Comparison of ENCODE assay signal across 10 cellular contexts in the genomic region with DNA sequence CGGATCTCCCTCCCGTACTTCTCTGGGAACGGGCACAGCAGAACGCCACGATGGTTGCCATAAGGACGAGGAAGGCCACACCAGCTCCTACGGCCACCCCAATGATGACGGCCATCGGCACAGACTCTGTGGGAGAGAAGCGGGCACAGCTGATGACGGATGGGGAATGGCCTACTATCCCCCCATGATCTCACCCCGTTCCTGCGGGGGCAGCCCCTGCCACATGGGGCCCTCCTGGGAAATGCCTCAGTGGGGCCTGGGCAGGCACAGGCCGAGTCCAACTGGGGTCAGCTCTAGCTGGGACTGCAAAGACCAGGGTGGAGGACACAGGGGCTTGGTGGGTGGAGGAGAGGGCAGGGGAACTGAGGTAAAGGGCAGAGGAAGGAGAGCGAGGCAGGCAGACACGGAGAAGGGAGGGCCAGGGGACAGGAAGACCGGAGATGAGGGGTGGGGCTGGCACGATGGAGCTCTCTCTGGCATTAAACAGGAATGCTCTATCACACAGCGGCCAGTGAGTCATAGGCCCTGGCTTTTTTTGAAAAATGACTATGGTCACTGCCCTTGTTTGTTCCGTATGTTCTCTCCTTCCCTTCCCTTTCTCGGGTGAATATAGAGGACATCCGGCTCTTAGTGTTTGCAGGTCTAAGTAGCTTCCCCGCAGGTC.
DNase-seq lines count a peak whose midpoint lies in the region; ATAC-seq and TF ChIP-seq lines count a peak whose summit lies in the region.
"Had no signal": no experiment of that assay in that cellular context is flagged by ENCODE, and none has a peak within 500 bp of the region (broad histone marks: within the 10 kb centered on the region; RNA-seq: fewer than 3 reads in every experiment).

No MANE protein-coding gene starts in this region.

- H3K4me3 Mint-ChIP-seq in natural killer cell, result no peak overlapping the region
- no peak overlapping the region for H3K4me3 Mint-ChIP-seq in neural progenitor cell
- H3K4me3 Mint-ChIP-seq: activated naive CD4-positive, alpha-beta T cell treated with anti-CD3 and anti-CD28 coated beads, Interleukin-2, amount 50 U/mL, for 24 hours had no signal

- no peaks in the 10 kb centered on the region for H3K36me3 Mint-ChIP-seq in natural killer cell
- no peaks in the 10 kb centered on the region for H3K36me3 Mint-ChIP-seq in neural progenitor cell
- H3K36me3 Mint-ChIP-seq: activated naive CD4-positive, alpha-beta T cell treated with anti-CD3 and anti-CD28 coated beads, Interleukin-2, amount 50 U/mL, for 24 hours had no signal

- H3K4me2 ChIP-seq in neural progenitor cell, result no peak overlapping the region

- in situ Hi-C loops in transverse colon (cut with MboI; ENCODE audit: low pct_ligation_motif_present in 1 of 4, low pct_unique_long_range_greater_than_20kb in 1 of 4, low sequenced_read_pairs in 3 of 4), result loop anchor here in 2 of 4 donors (25.0 kb wide), 1 partner anchor 556 kb away; no protein-coding TSS in a partner anchor

- intact Hi-C loops in right lobe of liver (cut with DNase I), result no loop called here
- intact Hi-C loops in transverse colon (cut with DNase I; ENCODE audit: low total_unique reads), result loop anchor here (10.0 kb wide), 1 partner anchor 117 kb away; no protein-coding TSS in a partner anchor
- intact Hi-C loops in natural killer cell (cut with micrococcal nuclease), result no loop called here

- H3K9ac ChIP-seq in neural progenitor cell, result no peak overlapping the region

- TF ChIP-seq CTCF in choroid plexus epithelial cell (conservative IDR thresholded peaks at IDR 0.05; ENCODE audit: low read depth, low read length) (no peak), right lobe of liver (IDR thresholded peaks at IDR 0.05) (no peak), transverse colon (IDR thresholded peaks at IDR 0.05) (no peak), natural killer cell (IDR thresholded peaks at IDR 0.05) (no peak), neural progenitor cell (IDR thresholded peaks at IDR 0.05) (no peak)

- H3K4me1 ChIP-seq in right lobe of liver (no peaks in the 10 kb centered on the region), transverse colon (peaks cover 13 to 36% (median 16%) of the 10 kb centered on the region in 4 donors), neural progenitor cell (peaks cover 22% of the 10 kb centered on the region)

- peak; percentile 91 for DNase-seq in HT1080 (ENCODE audit: low read depth)
- peak; percentile 58 for DNase-seq in choroid plexus epithelial cell (ENCODE audit: low read depth)
- no peak for DNase-seq in right lobe of liver
- DNase-seq in transverse colon, result peak; percentile 76
- no peak for DNase-seq in natural killer cell
- no peak for DNase-seq in iPS-NIHi7 (ENCODE audit: extremely low spot score)
- no peak for DNase-seq in neural progenitor cell (ENCODE audit: low spot score)
- DNase-seq in NOMO-1 treated with dmso at 0.1 percent for 144 hours (lab: John Stamatoyannopoulos, UW; ENCODE audit: unreplicated experiment), result no peak
- DNase-seq: NCI-H1930 had no signal

- H3K4me1 Mint-ChIP-seq in natural killer cell (peaks cover 16 to 18% of the 10 kb centered on the region in 2 donors), neural progenitor cell (peaks cover 19% of the 10 kb centered on the region)
- H3K4me1 Mint-ChIP-seq: activated naive CD4-positive, alpha-beta T cell treated with anti-CD3 and anti-CD28 coated beads, Interleukin-2, amount 50 U/mL, for 24 hours had no signal

- H3K27me3 Mint-ChIP-seq in natural killer cell (ENCODE audit: low read depth in 2 of 2), result no peaks in the 10 kb centered on the region
- peaks cover 3% of the 10 kb centered on the region for H3K27me3 Mint-ChIP-seq in neural progenitor cell (ENCODE audit: insufficient read depth, low read depth)
- H3K27me3 Mint-ChIP-seq: activated naive CD4-positive, alpha-beta T cell treated with anti-CD3 and anti-CD28 coated beads, Interleukin-2, amount 50 U/mL, for 24 hours had no signal

- no peak for TF ChIP-seq EP300 in transverse colon (IDR thresholded peaks at IDR 0.05; ENCODE audit: low read depth)

- no peak overlapping the region for H3K27ac Mint-ChIP-seq in natural killer cell
- no peak overlapping the region for H3K27ac Mint-ChIP-seq in neural progenitor cell
- H3K27ac Mint-ChIP-seq: activated naive CD4-positive, alpha-beta T cell treated with anti-CD3 and anti-CD28 coated beads, Interleukin-2, amount 50 U/mL, for 24 hours had no signal

- no peaks in the 10 kb centered on the region for H3K27me3 ChIP-seq in right lobe of liver
- no peaks in the 10 kb centered on the region for H3K27me3 ChIP-seq in transverse colon
- H3K27me3 ChIP-seq in neural progenitor cell, result no peaks in the 10 kb centered on the region

- H3K4me3 ChIP-seq in choroid plexus epithelial cell (ENCODE audit: low read depth, low read length), result no peak overlapping the region
- H3K4me3 ChIP-seq in right lobe of liver, result no peak overlapping the region
- H3K4me3 ChIP-seq in transverse colon, result no peak overlapping the region
- H3K4me3 ChIP-seq in neural progenitor cell, result no peak overlapping the region

- 67% methylated on average over 19 of the region's 23 CpGs for WGBS in right lobe of liver (ENCODE audit: insufficient coverage, low coverage, low lambda C conversion rate, missing lambda C conversion rate)
- 60 to 74% methylated on average over 1 to 23 of the region's 23 CpGs for whole genome bisulfite sequencing in transverse colon (ENCODE audit: low coverage in 1 of 2), 2 donors

- no peaks in the 10 kb centered on the region for H4K20me1 ChIP-seq in neural progenitor cell (ENCODE audit: low read depth)

- no peak for TF ChIP-seq POLR2A in right lobe of liver (IDR thresholded peaks at IDR 0.05)
- TF ChIP-seq POLR2A in transverse colon (IDR thresholded peaks at IDR 0.05), result no peak

- no peaks in the 10 kb centered on the region for H3K9me3 Mint-ChIP-seq in natural killer cell
- H3K9me3 Mint-ChIP-seq in neural progenitor cell, result no peaks in the 10 kb centered on the region
- H3K9me3 Mint-ChIP-seq: activated naive CD4-positive, alpha-beta T cell treated with anti-CD3 and anti-CD28 coated beads, Interleukin-2, amount 50 U/mL, for 24 hours had no signal

- ATAC-seq in right lobe of liver (peak; percentile 63 to 71 (median 66)), natural killer cell (no peak)

- no peaks in the 10 kb centered on the region for H3K79me2 ChIP-seq in neural progenitor cell (ENCODE audit: low read depth)

- H3K36me3 ChIP-seq in right lobe of liver (no peaks in the 10 kb centered on the region), transverse colon (no peaks in the 10 kb centered on the region), neural progenitor cell (no peaks in the 10 kb centered on the region)

- no peak overlapping the region for H3K27ac ChIP-seq in right lobe of liver
- H3K27ac ChIP-seq in transverse colon, result peak overlapping the region; percentile 54 to 81 (median 76)
- no peak overlapping the region for H3K27ac ChIP-seq in neural progenitor cell

- peaks cover 6% of the 10 kb centered on the region for H3F3A ChIP-seq in neural progenitor cell (ENCODE audit: low read depth)

- H3K9me3 ChIP-seq in right lobe of liver, result no peaks in the 10 kb centered on the region
- no peaks in the 10 kb centered on the region for H3K9me3 ChIP-seq in transverse colon
- no peaks in the 10 kb centered on the region for H3K9me3 ChIP-seq in neural progenitor cell (ENCODE audit: low read depth)

- H2AFZ ChIP-seq in neural progenitor cell (replicated peaks), result no peak overlapping the region

Comparison
In these comparisons a context has a peak if more than half of its experiments do, and no peak if none do; other contexts are left out.
1. DNase-seq: peak in HT1080 (single experiment), choroid plexus epithelial cell (single experiment) and transverse colon (single experiment); none in right lobe of liver (0 of 3), natural killer cell (single experiment), iPS-NIHi7 (single experiment), neural progenitor cell (single experiment) and NOMO-1 treated with dmso at 0.1 percent for 144 hours (single experiment).
2. ATAC-seq: peak in right lobe of liver (4 of 4); none in natural killer cell (0 of 3).
3. H3K27ac ChIP-seq: peak in transverse colon (4 of 4); none in right lobe of liver (0 of 3) and neural progenitor cell (single experiment).